30 cellular contexts compared by ENCODE assay signal in the genomic region with DNA sequence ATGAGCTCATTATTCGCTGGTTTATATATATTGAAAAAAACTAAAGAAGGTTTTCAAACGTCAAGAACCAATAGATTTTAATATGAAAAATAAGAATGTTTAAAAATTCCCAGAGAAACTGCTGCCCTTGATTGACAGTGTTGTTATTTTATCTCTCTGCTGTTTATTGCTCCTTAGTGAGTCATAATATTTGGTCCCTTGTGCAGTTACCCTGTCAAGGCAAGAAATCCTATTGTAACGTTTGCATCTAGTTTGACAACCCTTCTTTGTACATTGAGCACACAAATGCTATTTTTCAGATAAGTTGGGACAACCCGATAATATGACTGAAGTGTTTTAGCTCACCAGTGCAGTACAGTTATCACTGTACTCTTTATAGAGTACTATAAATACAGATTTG.
"Had no signal": no experiment of that assay in that cellular context is flagged by ENCODE, and none has a peak within 500 bp of the region (broad histone marks: within the 10 kb centered on the region; RNA-seq: fewer than 3 reads in every experiment).

No MANE protein-coding gene starts in this region.

- H3K27ac ChIP-seq: brain microvascular endothelial cell, epithelial cell of prostate, esophagus squamous epithelium, gastroesophageal sphincter, heart right ventricle, WERI-Rb-1 had no signal

- H3K4me3 ChIP-seq: esophagus squamous epithelium, gastroesophageal sphincter, heart right ventricle had no signal

- DNase-seq: activated B cell treated with CpG ODN at 0.5 μM for 24 hours; activated CD4-positive, alpha-beta T cell treated with anti-CD3 and anti-CD28 coated beads for 48 hours; activated CD4-positive, alpha-beta T cell treated with anti-CD3 and anti-CD28 coated beads, Interleukin-2, amount 50 U/mL, for 1 hour; activated CD4-positive, alpha-beta T cell treated with anti-CD3 and anti-CD28 coated beads, Interleukin-2, amount 50 U/mL, for 48 hours; activated CD8-positive, alpha-beta memory T cell treated with anti-CD3 and anti-CD28 coated beads for 24 hours; activated CD8-positive, alpha-beta T cell treated with anti-CD3 and anti-CD28 coated beads for 36 hours; activated effector memory CD4-positive, alpha-beta T cell treated with Interleukin-2 at 50 U/mL for 16 hours; activated gamma-delta T cell treated with Interleukin-2 at 50 U/mL for 16 hours; activated naive CD4-positive, alpha-beta T cell treated with anti-CD3 and anti-CD28 coated beads, Interleukin-2, amount 50 U/mL, for 16 hours; activated naive CD4-positive, alpha-beta T cell treated with Interleukin-2 at 50 U/mL for 16 hours; activated T-cell treated with anti-CD3 and anti-CD28 coated beads, Interleukin-2, amount 50 U/mL, for 4 hours; amniotic stem cell; anterior cingulate cortex; brain microvascular endothelial cell; caudate nucleus; effector CD8-positive, alpha-beta T cell; esophagus squamous epithelium; foreskin melanocyte; heart right ventricle; T-helper 1 cell; T-helper 17 cell; T1000; WERI-Rb-1 had no signal

- H3K9me3 ChIP-seq: esophagus squamous epithelium had no signal

- ATAC-seq: activated CD8-positive, alpha-beta T cell treated with anti-CD3 and anti-CD28 coated beads for 36 hours; activated T-cell treated with anti-CD3 and anti-CD28 coated beads, Interleukin-2, amount 50 U/mL, for 4 hours; activated T-helper 17 cell treated with anti-CD3 and anti-CD28 coated beads, Interleukin-2, amount 50 U/mL, for 72 hours; gastroesophageal sphincter; heart right ventricle; T-helper 17 cell had no signal

- H3K27me3 ChIP-seq: brain microvascular endothelial cell, esophagus squamous epithelium, gastroesophageal sphincter, heart right ventricle had no signal

- H3K36me3 ChIP-seq: brain microvascular endothelial cell, esophagus squamous epithelium, gastroesophageal sphincter, heart right ventricle, WERI-Rb-1 had no signal

- FAIRE-seq: astrocyte, colon, endometrium, endothelial cell of umbilical vein had no signal

- H3K4me1 ChIP-seq: esophagus squamous epithelium, gastroesophageal sphincter, heart right ventricle had no signal
